Comparison of ENCODE assay signal across 8 cellular contexts in the genomic region with DNA sequence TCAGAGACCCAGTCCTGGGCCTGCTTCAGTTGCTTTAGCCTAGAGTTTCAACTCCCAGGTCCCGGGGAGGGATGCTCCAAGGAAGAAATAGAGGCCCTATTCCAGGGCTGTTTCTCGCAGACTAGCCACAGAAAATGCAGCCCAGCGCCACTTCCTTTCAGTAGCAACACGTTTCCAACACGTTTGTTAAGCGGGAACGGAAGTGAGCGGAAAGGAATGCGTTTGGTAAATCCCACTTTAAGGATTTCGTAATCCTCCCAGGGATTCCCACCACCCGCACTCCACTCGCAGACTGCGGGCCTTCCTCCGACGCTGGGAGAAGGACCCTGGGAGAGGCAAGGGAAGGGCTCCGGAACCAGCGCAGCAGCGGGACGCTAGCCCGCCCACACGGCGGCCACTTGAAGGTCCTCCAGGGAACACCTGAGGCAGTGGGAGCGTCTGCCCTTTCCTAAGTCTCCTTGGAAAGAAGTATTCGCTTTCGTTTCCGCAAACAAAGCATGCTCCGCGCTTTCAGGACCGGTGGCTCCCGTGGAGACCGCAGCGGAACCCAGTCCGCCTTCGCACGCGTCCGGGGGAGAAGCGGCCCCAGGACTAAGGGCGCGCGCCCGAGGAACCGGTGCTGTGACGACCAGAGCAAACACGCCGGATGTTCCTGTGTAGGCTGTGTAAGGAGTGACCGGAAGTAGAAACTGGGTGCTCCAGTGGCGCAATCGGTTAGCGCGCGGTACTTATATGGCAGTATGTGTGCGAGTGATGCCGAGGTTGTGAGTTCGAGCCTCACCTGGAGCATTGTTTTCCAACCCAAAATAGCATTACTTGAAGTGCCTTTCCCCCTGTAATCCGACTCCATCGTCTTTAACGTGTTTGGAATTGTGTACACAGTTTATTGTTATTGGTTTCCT.
A peak's percentile ranks its signal among the peaks of the same experiment; 100 is the strongest.
DNase-seq lines count a peak whose midpoint lies in the region; ATAC-seq, FAIRE-seq and TF ChIP-seq lines count a peak whose summit lies in the region.

No MANE protein-coding gene starts in this region.

- no peaks in the 10 kb centered on the region for H3K27me3 ChIP-seq in CD8-positive, alpha-beta memory T cell (ENCODE audit: insufficient read depth, low read length, poor library complexity, severe bottlenecking)
- H3K27me3 ChIP-seq in spleen (replicated peaks in 1 of 7), result peaks cover 0 to 37% (median 0%) of the 10 kb centered on the region in 7 donors

- FAIRE-seq in kidney (lab: Jason Lieb, UNC), result no peak

- H3K4me3 ChIP-seq in CD8-positive, alpha-beta memory T cell (ENCODE audit: low read length), result peak overlapping the region; percentile 37
- H3K4me3 ChIP-seq in kidney (ENCODE audit: low read length in 2 of 2) (peak overlapping the region; percentile 72 to 88), spleen (peak overlapping the region; percentile 38 to 68 (median 48))

- H3K4me1 ChIP-seq in CD8-positive, alpha-beta memory T cell (ENCODE audit: insufficient read depth, low read length), result peaks cover 11% of the 10 kb centered on the region
- H3K4me1 ChIP-seq in kidney (ENCODE audit: control insufficient read depth in 1 of 2, insufficient read depth in 1 of 2, low read depth in 1 of 2, low read length in 2 of 2) (peaks cover 0 to 3% of the 10 kb centered on the region in 2 donors), spleen (peaks cover 0 to 15% (median 2%) of the 10 kb centered on the region in 6 donors)

- peaks cover 2 to 24% of the 10 kb centered on the region in 2 donors for H3K27me3 Mint-ChIP-seq in CD8-positive, alpha-beta memory T cell
- no peaks in the 10 kb centered on the region for H3K27me3 Mint-ChIP-seq in chondrocyte (ENCODE audit: low read depth)

- H3K4me3 Mint-ChIP-seq in CD8-positive, alpha-beta memory T cell, result peak overlapping the region; percentile 73 to 90 (median 79)
- peak overlapping the region; percentile 90 for H3K4me3 Mint-ChIP-seq in chondrocyte (ENCODE audit: unreplicated experiment)

- H3K36me3 ChIP-seq in CD8-positive, alpha-beta memory T cell (ENCODE audit: insufficient read depth, low read length), result no peaks in the 10 kb centered on the region
- H3K36me3 ChIP-seq in kidney (ENCODE audit: control insufficient read depth in 1 of 2, insufficient read depth in 2 of 2, low read length in 2 of 2) (no peaks in the 10 kb centered on the region), spleen (no peaks in the 10 kb centered on the region)

- H3K9me3 ChIP-seq in CD8-positive, alpha-beta memory T cell (ENCODE audit: low read length), result no peaks in the 10 kb centered on the region
- peaks cover 0 to 8% of the 10 kb centered on the region in 2 donors for H3K9me3 ChIP-seq in kidney (ENCODE audit: control insufficient read depth in 1 of 2, low read length in 2 of 2)
- H3K9me3 ChIP-seq in spleen, result peaks cover 5 to 38% (median 33%) of the 10 kb centered on the region in 8 donors

- H3K36me3 Mint-ChIP-seq in CD8-positive, alpha-beta memory T cell, result no peaks in the 10 kb centered on the region
- H3K36me3 Mint-ChIP-seq in chondrocyte (ENCODE audit: low read depth), result no peaks in the 10 kb centered on the region

- intact Hi-C loops in kidney (cut with DNase I) (no loop called here), spleen (cut with DNase I; ENCODE audit: low total_unique reads) (no loop called here)

- TF ChIP-seq POLR2A in spleen (IDR thresholded peaks at IDR 0.05), result peak in 1 of 3 donors; percentile 21

- CTCF ChIA-PET in CD8-positive, alpha-beta memory T cell (lab: Charles Lee), result no interaction called here

- H3K9ac ChIP-seq in kidney (ENCODE audit: low read length in 2 of 2), result peak overlapping the region; percentile 30 to 78

- peak overlapping the region; percentile 63 for H3K27ac ChIP-seq in CD8-positive, alpha-beta memory T cell (ENCODE audit: low read depth, low read length)
- H3K27ac ChIP-seq in kidney (ENCODE audit: low read depth in 2 of 2, low read length in 2 of 2), result peak overlapping the region; percentile 79 to 91
- peak overlapping the region; percentile 75 to 92 (median 88) for H3K27ac ChIP-seq in spleen

- POLR2A ChIA-PET in CD8-positive, alpha-beta memory T cell (lab: Charles Lee), result no interaction called here

- H3K27ac Mint-ChIP-seq in CD8-positive, alpha-beta memory T cell, result peak overlapping the region in 6 of 8 donors; percentile 9 to 72 (median 52)
- H3K27ac Mint-ChIP-seq in chondrocyte (ENCODE audit: unreplicated experiment), result peak overlapping the region; percentile 98

- peaks cover 10 to 24% (median 20%) of the 10 kb centered on the region in 5 donors for H3K9me3 Mint-ChIP-seq in CD8-positive, alpha-beta memory T cell
- H3K9me3 Mint-ChIP-seq in chondrocyte (ENCODE audit: low read depth), result peaks cover 27% of the 10 kb centered on the region

- 5 to 16% (median 8%) methylated on average over 30 to 58 of the region's 58 CpGs for WGBS in spleen, 5 donors

- TF ChIP-seq CTCF in chondrocyte (IDR thresholded peaks at IDR 0.05) (no peak), kidney (IDR thresholded peaks at IDR 0.05; ENCODE audit: borderline replicate concordance, extremely low read depth, insufficient read depth) (no peak), spleen (IDR thresholded peaks at IDR 0.05 in 8 of 11, conservative IDR thresholded peaks at IDR 0.05 in 3 of 11) (peak in 1 of 11 experiments; percentile 5)

- DNase-seq in CD8-positive, alpha-beta memory T cell, result peak in 3 of 5 donors; percentile 15 to 60 (median 31)
- DNase-seq in NCI-H187 treated with DMSO at 0.1 percent for 48 hours (lab: John Stamatoyannopoulos, UW), result peak; percentile 89
- DNase-seq in chondrocyte (ENCODE audit: low spot score), result peak; percentile 91
- DNase-seq in kidney, result peak; percentile 94
- DNase-seq in spleen, result peak; percentile 84

- peaks cover 7 to 17% (median 9%) of the 10 kb centered on the region in 3 donors for H3K4me1 Mint-ChIP-seq in CD8-positive, alpha-beta memory T cell
- H3K4me1 Mint-ChIP-seq in chondrocyte (ENCODE audit: low read depth), result peaks cover 18% of the 10 kb centered on the region

- ATAC-seq in GM21528 (IDR thresholded peaks at IDR 0.05; ENCODE audit: low FRiP score, unreplicated experiment) (peak; percentile 79), HG03439 (IDR thresholded peaks at IDR 0.05; ENCODE audit: unreplicated experiment) (no peak)
- ATAC-seq in activated CD4-positive, CD25-positive, alpha-beta regulatory T cell treated with anti-CD3 and anti-CD28 coated beads, Interleukin-2, amount 50 U/mL, for 24 hours, result peak; percentile 65 to 76

Comparison
In these comparisons a context has a peak if more than half of its experiments do, and no peak if none do; other contexts are left out.
1. DNase-seq: peak in every context shown above with its lines; median percentile 94 in kidney; 91 in chondrocyte; 89 in NCI-H187 treated with DMSO at 0.1 percent for 48 hours; 84 in spleen; 31 in CD8-positive, alpha-beta memory T cell.